In the genomic region with DNA sequence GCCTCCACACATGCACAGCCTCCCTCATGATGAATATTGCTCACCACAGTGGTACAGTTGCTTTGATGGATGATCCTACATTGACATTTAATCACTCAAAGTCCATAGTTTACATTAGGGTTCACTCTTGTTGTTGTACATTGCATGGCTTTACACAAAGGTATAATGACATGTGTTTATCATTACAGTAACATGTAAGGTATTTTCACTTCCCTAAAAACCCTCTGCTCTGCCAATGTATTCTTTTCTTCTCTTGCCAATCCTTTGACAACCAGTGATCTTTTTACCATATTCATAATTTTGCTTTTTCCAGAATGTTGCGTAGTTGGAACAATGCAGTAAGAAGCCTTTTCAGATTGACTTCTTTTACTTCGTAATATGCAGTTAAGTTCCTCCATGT, we compare ENCODE assay signal across 28 cellular contexts.
"Had no signal": no experiment of that assay in that cellular context is flagged by ENCODE, and none has a peak within 500 bp of the region (broad histone marks: within the 10 kb centered on the region; RNA-seq: fewer than 3 reads in every experiment).

No MANE protein-coding gene starts in this region.

- DNase-seq: naive thymus-derived CD8-positive, alpha-beta T cell; nephron progenitor cell; occipital lobe; ovary; posterior cingulate gyrus; psoas muscle; right cardiac atrium; right lobe of liver; sigmoid colon; small intestine; stimulated activated CD4-positive, alpha-beta T cell treated with anti-CD3 and anti-CD28 coated beads, Interleukin-15, amount 100 ng/mL, for 24 hours; stimulated activated CD4-positive, alpha-beta T cell treated with anti-CD3 and anti-CD28 coated beads, Interleukin-4, amount 100 ng/mL, for 1 hour; stimulated activated CD4-positive, alpha-beta T cell treated with anti-CD3 and anti-CD28 coated beads, Interleukin-4, amount 100 ng/mL, for 4 hours; stimulated activated CD8-positive, alpha-beta memory T cell treated with anti-CD3 and anti-CD28 coated beads, Interleukin-4, amount 100 ng/mL, for 48 hours; stimulated activated naive CD4-positive, alpha-beta T cell; stomach; thyroid gland; trophoblast cell; upper lobe of left lung had no signal

- H3K79me2 ChIP-seq: parathyroid adenoma had no signal

- H2AFZ ChIP-seq: parathyroid adenoma had no signal

- H3K27me3 ChIP-seq: ovary, right lobe of liver, sigmoid colon, stomach, thyroid gland, tibial nerve, upper lobe of left lung, vagina had no signal

- H3K4me1 Mint-ChIP-seq: naive thymus-derived CD8-positive, alpha-beta T cell; nephron progenitor cell had no signal

- H3K4me3 ChIP-seq: ovary, psoas muscle, right lobe of liver, sigmoid colon, stomach, thoracic aorta, thyroid gland, tibial nerve, upper lobe of left lung, vagina had no signal

- H3K9ac ChIP-seq: parathyroid adenoma had no signal

- H3K9me3 ChIP-seq: ovary, psoas muscle, right lobe of liver, sigmoid colon, thoracic aorta, thyroid gland, tibial nerve, upper lobe of left lung, vagina had no signal

- H3K27ac ChIP-seq: ovary, parathyroid adenoma, psoas muscle, right lobe of liver, sigmoid colon, stomach, thoracic aorta, thyroid gland, tibial nerve, upper lobe of left lung, vagina had no signal

- H3K27me3 Mint-ChIP-seq: naive thymus-derived CD8-positive, alpha-beta T cell; natural killer cell treated with Interleukin-12 subunit alpha and Interleukin-12 subunit beta and Interleukin-15 and Interleukin-18, amount 100 ng/mL, for 72 hours; progenitor cell of endocrine pancreas; stimulated activated memory B cell treated with anti-CD40 and anti-IgM and Interleukin-4, amounts not matched to agents 10 μg/mL and 1 μg/mL and 100 μg/mL, for 72 hours; stimulated activated naive CD8-positive, alpha-beta T cell treated with anti-CD3 and anti-CD28 coated beads, Interleukin-15, Interleukin-2, amounts not matched to agents 100 ng/mL and 50 ng/mL, for 24 hours had no signal

- H3K36me3 ChIP-seq: ovary, right lobe of liver, sigmoid colon, stomach, thoracic aorta, thyroid gland, tibial nerve, upper lobe of left lung, vagina had no signal

- H3K4me3 Mint-ChIP-seq: naive thymus-derived CD8-positive, alpha-beta T cell; natural killer cell treated with Interleukin-12 subunit alpha and Interleukin-12 subunit beta and Interleukin-15 and Interleukin-18, amount 100 ng/mL, for 72 hours; nephron progenitor cell; neural crest cell; stimulated activated memory B cell treated with anti-CD40 and anti-IgM and Interleukin-4, amounts not matched to agents 10 μg/mL and 1 μg/mL and 100 μg/mL, for 72 hours; stimulated activated naive CD8-positive, alpha-beta T cell treated with anti-CD3 and anti-CD28 coated beads, Interleukin-15, Interleukin-2, amounts not matched to agents 100 ng/mL and 50 ng/mL, for 24 hours had no signal

- H3K9me3 Mint-ChIP-seq: nephron progenitor cell had no signal

- H3K27ac Mint-ChIP-seq: naive thymus-derived CD8-positive, alpha-beta T cell; natural killer cell treated with Interleukin-12 subunit alpha and Interleukin-12 subunit beta and Interleukin-15 and Interleukin-18, amount 100 ng/mL, for 72 hours; nephron progenitor cell; progenitor cell of endocrine pancreas; stimulated activated memory B cell treated with anti-CD40 and anti-IgM and Interleukin-4, amounts not matched to agents 10 μg/mL and 1 μg/mL and 100 μg/mL, for 72 hours; stimulated activated naive CD8-positive, alpha-beta T cell treated with anti-CD3 and anti-CD28 coated beads, Interleukin-15, Interleukin-2, amounts not matched to agents 100 ng/mL and 50 ng/mL, for 24 hours had no signal

- H3K36me3 Mint-ChIP-seq: naive thymus-derived CD8-positive, alpha-beta T cell; stimulated activated memory B cell treated with anti-CD40 and anti-IgM and Interleukin-4, amounts not matched to agents 10 μg/mL and 1 μg/mL and 100 μg/mL, for 72 hours had no signal

- ATAC-seq: naive thymus-derived CD8-positive, alpha-beta T cell; natural killer cell treated with Interleukin-12 subunit alpha and Interleukin-12 subunit beta and Interleukin-15 and Interleukin-18, amount 100 ng/mL, for 72 hours; psoas muscle; right cardiac atrium; right lobe of liver; stimulated activated memory B cell treated with anti-CD40 and anti-IgM and Interleukin-4, amounts not matched to agents 10 μg/mL and 1 μg/mL and 100 μg/mL, for 72 hours had no signal
